ENCODE assay signal across 21 cellular contexts in the genomic region with DNA sequence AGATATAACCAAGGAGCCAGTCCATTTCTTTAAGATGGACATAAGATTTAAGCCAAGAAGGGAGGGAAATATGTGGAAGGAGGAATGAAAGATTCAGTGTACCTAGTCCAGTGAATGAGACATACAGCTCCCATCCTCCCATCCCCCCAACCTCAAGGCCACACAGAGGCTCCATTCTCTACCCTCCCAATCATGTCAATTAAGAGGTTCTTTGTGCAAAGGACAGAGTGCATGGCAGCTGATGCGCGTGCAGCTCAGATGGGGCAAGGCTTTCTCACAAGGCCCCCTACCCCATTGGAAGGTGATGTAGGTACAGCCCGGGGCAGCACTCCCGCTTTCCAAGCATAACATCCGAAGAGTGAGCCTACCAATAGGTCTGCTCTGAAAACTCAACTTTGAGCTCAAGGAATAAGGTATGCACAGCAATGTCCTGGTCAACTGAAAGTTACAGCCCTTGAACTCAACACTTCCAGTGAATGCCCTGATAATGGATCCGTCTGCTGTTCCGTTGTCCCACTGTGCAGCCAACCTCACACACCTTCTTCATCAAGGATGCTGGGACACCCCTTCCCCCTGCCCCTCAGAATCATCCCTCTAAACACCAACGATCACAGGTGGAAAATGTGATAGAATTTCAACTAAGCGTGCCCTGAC.
"Had no signal": no experiment of that assay in that cellular context is flagged by ENCODE, and none has a peak within 500 bp of the region (broad histone marks: within the 10 kb centered on the region; RNA-seq: fewer than 3 reads in every experiment).

No MANE protein-coding gene starts in this region.

- H3K9me3 Mint-ChIP-seq: activated T-cell treated with anti-CD3 and anti-CD28 coated beads, Interleukin-2, amount 50 U/mL, for 4 hours; activated T-helper 2 cell treated with anti-CD3 and anti-CD28 coated beads, Interferon-gamma antibody, Interleukin-2, Interleukin-4, amounts not matched to agents 10 μg/mL and 5 μg/mL and 100 μg/mL, durations not matched to agents 14 hours and 24 hours and 36 hours; central memory CD8-positive, alpha-beta T cell; stimulated activated naive CD8-positive, alpha-beta T cell treated with anti-CD3 and anti-CD28 coated beads, Interleukin-15, Interleukin-2, amounts not matched to agents 100 ng/mL and 50 ng/mL, for 24 hours; T-cell; T-helper 2 cell treated with Interferon-gamma antibody and Interleukin-4, amounts not matched to agents 5 μg/mL and 100 μg/mL, for 36 hours had no signal

- H3K4me3 ChIP-seq: transverse colon, vagina had no signal

- H3K4me1 Mint-ChIP-seq: central memory CD8-positive, alpha-beta T cell; T-cell had no signal

- H3K9me3 ChIP-seq: transverse colon, vagina had no signal

- H3K36me3 Mint-ChIP-seq: activated naive CD8-positive, alpha-beta T cell; T-cell had no signal

- H3K36me3 ChIP-seq: transverse colon, vagina had no signal

- H3K27me3 ChIP-seq: transverse colon, vagina had no signal

- ATAC-seq: activated T-cell treated with anti-CD3 and anti-CD28 coated beads, Interleukin-2, amount 50 U/mL, for 4 hours; left cardiac atrium; T-cell had no signal

- H3K27ac ChIP-seq: transverse colon, vagina had no signal

- H3K4me1 ChIP-seq: vagina had no signal

- H3K27ac Mint-ChIP-seq: activated naive CD8-positive, alpha-beta T cell; activated T-helper 2 cell treated with anti-CD3 and anti-CD28 coated beads, Interferon-gamma antibody, Interleukin-2, Interleukin-4, amounts not matched to agents 10 μg/mL and 5 μg/mL and 100 μg/mL, durations not matched to agents 14 hours and 24 hours and 36 hours; nephron progenitor cell; stimulated activated naive CD8-positive, alpha-beta T cell treated with anti-CD3 and anti-CD28 coated beads, Interleukin-15, Interleukin-2, amounts not matched to agents 100 ng/mL and 50 ng/mL, for 24 hours; T-cell; T-helper 2 cell treated with Interferon-gamma antibody and Interleukin-4, amounts not matched to agents 5 μg/mL and 100 μg/mL, for 36 hours had no signal

- DNase-seq: activated CD4-positive, alpha-beta T cell treated with anti-CD3 and anti-CD28 coated beads for 1 hour; activated CD8-positive, alpha-beta memory T cell treated with anti-CD3 and anti-CD28 coated beads for 24 hours; activated CD8-positive, alpha-beta memory T cell treated with anti-CD3 and anti-CD28 coated beads, Interleukin-2, amount 50 U/mL, for 4 hours; activated naive CD4-positive, alpha-beta T cell; activated T-cell treated with anti-CD3 and anti-CD28 coated beads, Interleukin-2, amount 50 U/mL, for 4 hours; effector memory CD4-positive, alpha-beta T cell; hippocampal formation; left cardiac atrium; mesenchymal stem cell; nephron progenitor cell; occipital lobe; retina; stimulated activated CD4-positive, alpha-beta T cell treated with anti-CD3 and anti-CD28 coated beads, Interleukin-4, amount 100 ng/mL, for 24 hours; T-cell; transverse colon had no signal

- H3K4me3 Mint-ChIP-seq: activated naive CD8-positive, alpha-beta T cell; activated T-cell treated with anti-CD3 and anti-CD28 coated beads, Interleukin-2, amount 50 U/mL, for 4 hours; central memory CD8-positive, alpha-beta T cell; nephron progenitor cell; stimulated activated naive CD8-positive, alpha-beta T cell treated with anti-CD3 and anti-CD28 coated beads, Interleukin-15, Interleukin-2, amounts not matched to agents 100 ng/mL and 50 ng/mL, for 24 hours; T-cell; T-helper 2 cell treated with Interferon-gamma antibody and Interleukin-4, amounts not matched to agents 5 μg/mL and 100 μg/mL, for 36 hours had no signal
